In genomic region chr10:100506596-100507356, GRCh38 we compare ENCODE assay signal across 1 cellular context.
TF ChIP-seq lines count a peak whose summit lies in the region.

No MANE protein-coding gene starts in this region.

TF ChIP-seq in HCT116, 20 proteins besides CTCF, POLR2A, EP300 and RAD21:
- 0 out of 2 replicates have a peak, but pooled peaks have one; percentile 31 for TF ChIP-seq FOSL1 (IDR thresholded peaks at IDR 0.05; ENCODE audit: low read depth)
- no peak for TF ChIP-seq EZH2phosphoT487 (IDR thresholded peaks at IDR 0.05; ENCODE audit: borderline replicate concordance)
- TF ChIP-seq CEBPB (IDR thresholded peaks at IDR 0.05; ENCODE audit: low read depth), result no peak
- no peak for TF ChIP-seq ZBTB33 (IDR thresholded peaks at IDR 0.05; ENCODE audit: extremely low read depth, insufficient replicate concordance, low read length)
